ENCODE assay signal across 36 cellular contexts in genomic region chr17:7409716-7410115, GRCh38. TPM values are rescaled to one million over a fixed set of nuclear protein-coding genes. Genes with fewer than 3 reads are reported as not detected.
"Had no signal": no experiment of that assay in that cellular context is flagged by ENCODE, and none has a peak within 500 bp of the region (broad histone marks: within the 10 kb centered on the region; RNA-seq: fewer than 3 reads in every experiment).

No MANE protein-coding gene starts in this region.

- H3K27me3 Mint-ChIP-seq: activated naive CD8-positive, alpha-beta T cell had no signal

- H3K9me3 Mint-ChIP-seq: activated naive CD4-positive, alpha-beta T cell treated with anti-CD3 and anti-CD28 coated beads, Interleukin-2, amount 10 ng/mL, durations not matched to agents 7 days and 5 days; activated naive CD8-positive, alpha-beta T cell treated with anti-CD3 and anti-CD28 coated beads, Interleukin-2, amount 50 U/mL, for 24 hours; activated T-cell treated with anti-CD3 and anti-CD28 coated beads, Interleukin-2, amount 50 U/mL, for 4 hours had no signal

- FAIRE-seq: RCC 7860 had no signal

- H3K27ac Mint-ChIP-seq: activated naive CD4-positive, alpha-beta T cell treated with anti-CD3 and anti-CD28 coated beads, Interleukin-2, amount 10 ng/mL, durations not matched to agents 7 days and 5 days; activated naive CD8-positive, alpha-beta T cell had no signal

- H3K27ac ChIP-seq: KMS-11, WERI-Rb-1 had no signal

- H3K4me3 Mint-ChIP-seq: activated naive CD4-positive, alpha-beta T cell treated with anti-CD3 and anti-CD28 coated beads, Interleukin-2, amount 10 ng/mL, durations not matched to agents 7 days and 5 days; activated T-cell treated with anti-CD3 and anti-CD28 coated beads, Interleukin-2, amount 50 U/mL, for 4 hours had no signal

- H3K36me3 Mint-ChIP-seq: activated naive CD4-positive, alpha-beta T cell treated with anti-CD3 and anti-CD28 coated beads, Interleukin-2, amount 10 ng/mL, durations not matched to agents 7 days and 5 days; activated naive CD8-positive, alpha-beta T cell had no signal

- DNase-seq: activated CD4-positive, alpha-beta T cell treated with anti-CD3 and anti-CD28 coated beads for 1 hour; activated CD4-positive, alpha-beta T cell treated with anti-CD3 and anti-CD28 coated beads for 48 hours; activated CD4-positive, alpha-beta T cell treated with anti-CD3 and anti-CD28 coated beads, Interleukin-2, amount 50 U/mL, for 4 hours; activated CD4-positive, CD25-positive, alpha-beta regulatory T cell; activated CD8-positive, alpha-beta memory T cell treated with anti-CD3 and anti-CD28 coated beads, Interleukin-2, amount 50 U/mL, for 4 hours; activated effector memory CD4-positive, alpha-beta T cell treated with Interleukin-2 at 50 U/mL for 16 hours; activated naive CD4-positive, alpha-beta T cell treated with anti-CD3 and anti-CD28 coated beads, Interleukin-2, amount 10 ng/mL, durations not matched to agents 7 days and 5 days; activated naive CD8-positive, alpha-beta T cell treated with anti-CD3 and anti-CD28 coated beads, Interleukin-2, amount 50 U/mL, for 24 hours; activated T-cell treated with anti-CD3 and anti-CD28 coated beads for 4 hours; activated T-cell treated with anti-CD3 and anti-CD28 coated beads, Interleukin-2, amount 50 U/mL, for 4 hours; anterior cingulate cortex; cerebellar nuclear complex; MM.1S; MV-4-11; NCI-H1092; NCI-H1436 treated with DMSO at 0.1 percent for 48 hours; NCI-H1694 treated with DMSO at 0.1 percent for 48 hours; NCI-H2029; NCI-H2107; NCI-H2171; NCI-H510A; NCI-H526; NCI-H748 treated with DMSO at 0.1 percent for 48 hours; NK-92 treated with Interleukin-12 subunit alpha and Interleukin-12 subunit beta, amount 100 ng/mL, for 24 hours; PC-3; Right ventricle myocardium superior; SW 1271; T-helper 1 cell; T1000; WERI-Rb-1 had no signal

- H3K4me2 ChIP-seq: KMS-11 had no signal

- ATAC-seq: activated naive CD8-positive, alpha-beta T cell treated with anti-CD3 and anti-CD28 coated beads, Interleukin-2, amount 50 U/mL, for 24 hours; activated T-cell treated with anti-CD3 and anti-CD28 coated beads, Interleukin-2, amount 50 U/mL, for 4 hours; PC-3 had no signal

- H3K9ac ChIP-seq: KMS-11 had no signal

RNA-seq across cellular contexts. Expression of gene SPEM1, which starts 10.4 kb away (rescaled TPM):
- total RNA-seq: activated T-cell treated with anti-CD3 and anti-CD28 coated beads, Interleukin-2, amount 50 U/mL, for 4 hours; cardiac septum; LHCN-M2; PC-3; Right ventricle myocardium superior; T-helper 2 cell treated with Interferon-gamma antibody and Interleukin-4, amounts not matched to agents 100 ng/mL and 5 ng/mL, for 36 hours had no signal

RNA-seq across cellular contexts. Expression of gene SPEM2, which starts 15.7 kb away (rescaled TPM):
- total RNA-seq: activated T-cell treated with anti-CD3 and anti-CD28 coated beads, Interleukin-2, amount 50 U/mL, for 4 hours; cardiac septum; LHCN-M2; PC-3; Right ventricle myocardium superior; T-helper 2 cell treated with Interferon-gamma antibody and Interleukin-4, amounts not matched to agents 100 ng/mL and 5 ng/mL, for 36 hours had no signal
